8 cellular contexts compared by ENCODE assay signal in the genomic region with DNA sequence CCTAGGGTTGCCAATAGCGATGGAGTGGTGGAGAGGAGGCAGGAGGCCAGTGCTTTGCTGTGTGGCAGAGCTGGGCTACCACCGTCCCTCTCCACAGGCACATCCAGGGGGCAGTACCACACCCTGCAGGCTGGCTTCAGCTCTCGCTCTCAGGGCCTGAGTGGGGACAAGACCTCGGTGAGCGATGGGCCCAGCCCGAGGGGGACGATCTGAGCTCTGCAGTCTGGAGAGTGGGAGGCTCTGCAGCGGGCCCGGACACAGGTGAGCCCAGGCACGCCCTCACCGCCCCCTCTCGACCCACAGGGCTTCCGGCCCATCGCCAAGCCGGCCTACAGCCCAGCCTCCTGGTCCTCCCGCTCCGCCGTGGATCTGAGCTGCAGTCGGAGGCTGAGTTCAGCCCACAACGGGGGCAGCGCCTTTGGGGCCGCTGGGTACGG.
DNase-seq lines count a peak whose midpoint lies in the region; ATAC-seq, FAIRE-seq and TF ChIP-seq lines count a peak whose summit lies in the region.

No MANE protein-coding gene starts in this region.

- ATAC-seq in GM19324 (IDR thresholded peaks at IDR 0.05; ENCODE audit: low FRiP score, unreplicated experiment) (peak; percentile 36), GM21447 (IDR thresholded peaks at IDR 0.05; ENCODE audit: unreplicated experiment) (no peak)
- ATAC-seq in stimulated activated naive CD8-positive, alpha-beta T cell treated with anti-CD3 and anti-CD28 coated beads, Interleukin-15, Interleukin-2, amounts not matched to agents 100 U/mL and 50 U/mL, for 24 hours: peak; percentile 30

- DNase-seq in AG10803 (ENCODE audit: low read depth): peak; percentile 24
- peak; percentile 8 for DNase-seq in RCC 7860 (ENCODE audit: low spot score)
- DNase-seq in fibroblast of pulmonary artery (ENCODE audit: low read depth): peak; percentile 36
- no peak for DNase-seq in stimulated activated naive CD8-positive, alpha-beta T cell treated with anti-CD3 and anti-CD28 coated beads, Interleukin-15, Interleukin-2, amounts not matched to agents 100 U/mL and 50 U/mL, for 24 hours
- no peak for DNase-seq in NCI-H446 treated with DMSO at 0.1 percent for 48 hours (lab: John Stamatoyannopoulos, UW)
- DNase-seq in NCI-H526 treated with DMSO at 0.1 percent for 48 hours (lab: John Stamatoyannopoulos, UW): no peak

- no peak for FAIRE-seq in RCC 7860 (lab: Jason Lieb, UNC)

- TF ChIP-seq CTCF in AG10803 (conservative IDR thresholded peaks at IDR 0.05; ENCODE audit: low read length) (peak; percentile 31), fibroblast of pulmonary artery (IDR thresholded peaks at IDR 0.05; ENCODE audit: low read length, missing control alignments) (peak; percentile 34)

- H3K4me3 ChIP-seq in AG10803 (ENCODE audit: low read length): no peak overlapping the region
- no peak overlapping the region for H3K4me3 ChIP-seq in fibroblast of pulmonary artery (replicated peaks; ENCODE audit: low read depth, low read length)

Comparison
In these comparisons a context has a peak if more than half of its experiments do, and no peak if none do; other contexts are left out.
1. DNase-seq: peak in AG10803 (single experiment), RCC 7860 (single experiment) and fibroblast of pulmonary artery (single experiment); none in stimulated activated naive CD8-positive, alpha-beta T cell treated with anti-CD3 and anti-CD28 coated beads, Interleukin-15, Interleukin-2, amounts not matched to agents 100 U/mL and 50 U/mL, for 24 hours (single experiment), NCI-H446 treated with DMSO at 0.1 percent for 48 hours (single experiment) and NCI-H526 treated with DMSO at 0.1 percent for 48 hours (single experiment).